ENCODE assay signal across 23 cellular contexts in the genomic region with DNA sequence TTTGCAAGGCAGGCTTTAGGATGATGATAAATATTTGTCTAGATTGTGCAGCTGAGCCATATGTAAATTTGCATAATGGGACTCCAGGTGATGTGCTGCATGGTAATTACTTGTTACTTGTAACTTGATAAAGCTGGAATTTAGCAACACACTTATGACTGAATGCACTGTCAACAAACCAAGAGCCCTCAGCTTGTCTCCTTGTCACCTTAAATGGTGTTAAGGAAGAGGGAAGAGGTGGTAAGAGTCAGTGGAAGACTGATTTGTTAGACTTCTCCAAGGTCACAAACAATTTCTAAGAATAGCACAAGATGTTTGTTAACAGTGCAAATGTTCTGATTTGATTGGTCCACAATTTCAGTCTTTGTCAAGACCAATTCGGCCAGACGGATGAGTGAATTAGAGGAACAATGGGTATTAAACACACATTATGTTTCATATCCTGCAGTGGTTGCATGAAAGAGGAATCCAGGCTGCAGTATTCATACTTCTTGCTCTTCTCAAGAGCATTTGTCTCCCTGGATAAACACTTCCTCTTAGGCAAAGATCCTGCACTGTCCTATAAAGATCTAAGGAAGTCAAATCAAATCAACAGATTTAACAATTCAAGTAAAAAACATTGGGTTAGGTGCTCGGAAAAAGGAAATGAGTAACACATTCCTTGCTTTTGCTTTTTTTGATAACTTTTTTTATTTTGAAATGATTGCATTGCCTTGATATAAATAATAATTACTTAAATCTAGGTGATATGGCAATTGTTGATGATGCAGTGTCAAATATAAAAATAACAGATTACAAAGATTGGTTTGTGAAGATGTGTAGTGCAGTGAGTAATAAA.
DNase-seq lines count a peak whose midpoint lies in the region; ATAC-seq and TF ChIP-seq lines count a peak whose summit lies in the region.
"Had no signal": no experiment of that assay in that cellular context is flagged by ENCODE, and none has a peak within 500 bp of the region (broad histone marks: within the 10 kb centered on the region; RNA-seq: fewer than 3 reads in every experiment).

No MANE protein-coding gene starts in this region.

- no peaks in the 10 kb centered on the region for H3K9me2 ChIP-seq in SK-N-SH

- no peak overlapping the region; the same call in 1 of the 2 replicates for H2AFZ ChIP-seq in SK-N-SH (ENCODE audit: low read depth)
- H2AFZ ChIP-seq: parathyroid adenoma had no signal

- no peak for TF ChIP-seq EP300 in SK-N-SH (IDR thresholded peaks at IDR 0.05; ENCODE audit: borderline replicate concordance in 1 of 2, low read depth in 1 of 2, low read length in 1 of 2)

- CTCF ChIA-PET in SK-N-SH (lab: Yijun Ruan, JAX), result no interaction called here

- H4K20me1 ChIP-seq in SK-N-SH (ENCODE audit: insufficient read depth), result no peaks in the 10 kb centered on the region

- H3K27me3 Mint-ChIP-seq in activated T-cell treated with anti-CD3 and anti-CD28 coated beads, Interleukin-2, amount 50 U/mL, for 24 hours, result peaks cover 5% of the 10 kb centered on the region

- no peak overlapping the region for H3K27ac Mint-ChIP-seq in activated T-cell treated with anti-CD3 and anti-CD28 coated beads, Interleukin-2, amount 50 U/mL, for 24 hours
- H3K27ac Mint-ChIP-seq: CD4-positive, alpha-beta memory T cell; stimulated activated effector memory CD8-positive, alpha-beta T cell treated with anti-CD3 and anti-CD28 coated beads, Interleukin-12 subunit alpha, Interleukin-12 subunit beta, amount 100 ng/mL, for 72 hours; T-helper 1 cell treated with Interleukin-12 subunit alpha and Interleukin-12 subunit beta and Interleukin-4 antibody, amounts not matched to agents 30 μg/mL and 1 μg/mL, for 36 hours; WTC11 had no signal

- H3K9me3 ChIP-seq in SK-N-SH, result no peaks in the 10 kb centered on the region
- H3K9me3 ChIP-seq: transverse colon had no signal

- H3K36me3 ChIP-seq in SK-N-SH (replicated peaks in 1 of 2; ENCODE audit: control insufficient read depth in 1 of 2, insufficient read depth in 2 of 2, low read length in 1 of 2), result no peaks in the 10 kb centered on the region
- H3K36me3 ChIP-seq: heart right ventricle, transverse colon had no signal

- peak; percentile 26; the same call in 2 of the 3 replicates for ATAC-seq in SK-N-SH treated with all-trans-retinoic acid at 6 μM for 48 hours
- no peak for ATAC-seq in GM21723 (IDR thresholded peaks at IDR 0.05; ENCODE audit: unreplicated experiment)
- no peak for ATAC-seq in GM21515 (IDR thresholded peaks at IDR 0.05; ENCODE audit: unreplicated experiment)
- ATAC-seq in GM21381 (IDR thresholded peaks at IDR 0.05; ENCODE audit: unreplicated experiment), result no peak
- ATAC-seq: esophagus mucosa; stimulated activated effector memory CD8-positive, alpha-beta T cell treated with anti-CD3 and anti-CD28 coated beads, Interleukin-12 subunit alpha, Interleukin-12 subunit beta, amount 100 ng/mL, for 72 hours; WTC11 had no signal

- peaks cover 0 to 18% of the 10 kb centered on the region in 2 experiments; a peak in 3 of 4 replicates for H3K4me1 ChIP-seq in SK-N-SH (ENCODE audit: control insufficient read depth in 1 of 2, insufficient read depth in 2 of 2, low read depth in 1 of 2, low read length in 1 of 2)
- H3K4me1 ChIP-seq: parathyroid adenoma, transverse colon had no signal

- no peak overlapping the region for H3K4me3 ChIP-seq in SK-N-SH (ENCODE audit: low read depth in 2 of 2, low read length in 1 of 2)
- H3K4me3 ChIP-seq: coronary artery, heart right ventricle, transverse colon had no signal

- no peaks in the 10 kb centered on the region for H3K36me3 Mint-ChIP-seq in activated T-cell treated with anti-CD3 and anti-CD28 coated beads, Interleukin-2, amount 50 U/mL, for 24 hours (ENCODE audit: low read depth)
- H3K36me3 Mint-ChIP-seq: CD4-positive, alpha-beta memory T cell; stimulated activated effector memory CD8-positive, alpha-beta T cell treated with anti-CD3 and anti-CD28 coated beads, Interleukin-12 subunit alpha, Interleukin-12 subunit beta, amount 100 ng/mL, for 72 hours; WTC11 had no signal

- no peak overlapping the region for H3K27ac ChIP-seq in SK-N-SH (ENCODE audit: low read depth in 2 of 2, low read length in 1 of 2)
- H3K27ac ChIP-seq: coronary artery, parathyroid adenoma, transverse colon had no signal

- H3K4me3 Mint-ChIP-seq in activated T-cell treated with anti-CD3 and anti-CD28 coated beads, Interleukin-2, amount 50 U/mL, for 24 hours, result no peak overlapping the region
- H3K4me3 Mint-ChIP-seq: CD4-positive, alpha-beta memory T cell; stimulated activated effector memory CD8-positive, alpha-beta T cell treated with anti-CD3 and anti-CD28 coated beads, Interleukin-12 subunit alpha, Interleukin-12 subunit beta, amount 100 ng/mL, for 72 hours; T-helper 1 cell treated with Interleukin-12 subunit alpha and Interleukin-12 subunit beta and Interleukin-4 antibody, amounts not matched to agents 30 μg/mL and 1 μg/mL, for 36 hours; WTC11 had no signal

- H3K4me1 Mint-ChIP-seq in activated T-cell treated with anti-CD3 and anti-CD28 coated beads, Interleukin-2, amount 50 U/mL, for 24 hours (ENCODE audit: low read depth), result no peaks in the 10 kb centered on the region
- H3K4me1 Mint-ChIP-seq: CD4-positive, alpha-beta memory T cell; stimulated activated effector memory CD8-positive, alpha-beta T cell treated with anti-CD3 and anti-CD28 coated beads, Interleukin-12 subunit alpha, Interleukin-12 subunit beta, amount 100 ng/mL, for 72 hours had no signal

- 74% methylated on average over 3 of the region's 3 CpGs for WGBS in SK-N-SH (ENCODE audit: low lambda C conversion rate)

- no peaks in the 10 kb centered on the region for H3K9me3 Mint-ChIP-seq in activated T-cell treated with anti-CD3 and anti-CD28 coated beads, Interleukin-2, amount 50 U/mL, for 24 hours
- H3K9me3 Mint-ChIP-seq: CD4-positive, alpha-beta memory T cell; stimulated activated effector memory CD8-positive, alpha-beta T cell treated with anti-CD3 and anti-CD28 coated beads, Interleukin-12 subunit alpha, Interleukin-12 subunit beta, amount 100 ng/mL, for 72 hours; T-helper 1 cell treated with Interleukin-12 subunit alpha and Interleukin-12 subunit beta and Interleukin-4 antibody, amounts not matched to agents 30 μg/mL and 1 μg/mL, for 36 hours had no signal

- no peak overlapping the region for H3K4me2 ChIP-seq in SK-N-SH

- no peaks in the 10 kb centered on the region for H3K27me3 ChIP-seq in SK-N-SH (ENCODE audit: insufficient read depth)
- H3K27me3 ChIP-seq: heart right ventricle, transverse colon had no signal

- POLR2A ChIA-PET in SK-N-SH (lab: Yijun Ruan, JAX), result no interaction called here

- no peaks in the 10 kb centered on the region for H3K79me2 ChIP-seq in SK-N-SH (ENCODE audit: insufficient read depth)
- H3K79me2 ChIP-seq: parathyroid adenoma had no signal

- TF ChIP-seq RAD21 in SK-N-SH (IDR thresholded peaks at IDR 0.05; ENCODE audit: low read length), result no peak

- no peaks in the 10 kb centered on the region for H3F3A ChIP-seq in SK-N-SH (replicated peaks; ENCODE audit: insufficient read depth)

- no peak for TF ChIP-seq CTCF in SK-N-SH (IDR thresholded peaks at IDR 0.05)

- H3K9ac ChIP-seq in SK-N-SH, result no peak overlapping the region
- H3K9ac ChIP-seq: parathyroid adenoma had no signal

- no peak for DNase-seq in SK-N-SH
- peak; percentile 29 for DNase-seq in NCI-H2196 treated with DMSO at 0.1 percent for 48 hours (lab: John Stamatoyannopoulos, UW; ENCODE audit: unreplicated experiment)
- DNase-seq in dermis microvascular lymphatic vessel endothelial cell (ENCODE audit: low read depth in 2 of 2), result peak; percentile 5 to 90
- no peak for DNase-seq in activated T-cell treated with anti-CD3 and anti-CD28 coated beads, Interleukin-2, amount 50 U/mL, for 24 hours
- DNase-seq: activated gamma-delta T cell; aorta; CD4-positive, alpha-beta memory T cell; H7; heart right ventricle; MM.1S; Right ventricle myocardium superior; small intestine; transverse colon had no signal

TF ChIP-seq in SK-N-SH treated with all-trans-retinoic acid at 6 μM for 48 hours, 23 proteins besides CTCF, POLR2A, EP300 and RAD21 (continues in another document):
- no peak for TF ChIP-seq ESRRG (CRISPR knock-in tag; IDR thresholded peaks at IDR 0.05)
- TF ChIP-seq, protein P1, sequence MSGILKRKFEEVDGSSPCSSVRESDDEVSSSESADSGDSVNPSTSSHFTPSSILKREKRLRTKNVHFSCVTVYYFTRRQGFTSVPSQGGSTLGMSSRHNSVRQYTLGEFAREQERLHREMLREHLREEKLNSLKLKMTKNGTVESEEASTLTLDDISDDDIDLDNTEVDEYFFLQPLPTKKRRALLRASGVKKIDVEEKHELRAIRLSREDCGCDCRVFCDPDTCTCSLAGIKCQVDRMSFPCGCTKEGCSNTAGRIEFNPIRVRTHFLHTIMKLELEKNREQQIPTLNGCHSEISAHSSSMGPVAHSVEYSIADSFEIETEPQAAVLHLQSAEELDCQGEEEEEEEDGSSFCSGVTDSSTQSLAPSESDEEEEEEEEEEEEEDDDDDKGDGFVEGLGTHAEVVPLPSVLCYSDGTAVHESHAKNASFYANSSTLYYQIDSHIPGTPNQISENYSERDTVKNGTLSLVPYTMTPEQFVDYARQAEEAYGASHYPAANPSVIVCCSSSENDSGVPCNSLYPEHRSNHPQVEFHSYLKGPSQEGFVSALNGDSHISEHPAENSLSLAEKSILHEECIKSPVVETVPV (CRISPR knock-in tag; IDR thresholded peaks at IDR 0.05), result no peak
- no peak for TF ChIP-seq ZFP3 (CRISPR knock-in tag; IDR thresholded peaks at IDR 0.05)

TF ChIP-seq in SK-N-SH, 30 proteins besides CTCF, POLR2A, EP300 and RAD21 (continues in another document):
- TF ChIP-seq MEF2A (IDR thresholded peaks at IDR 0.05; ENCODE audit: borderline replicate concordance, low read depth) (no peak), FOSL2 (IDR thresholded peaks at IDR 0.05; ENCODE audit: borderline replicate concordance, low read depth) (no peak), TCF12 (IDR thresholded peaks at IDR 0.05) (no peak), NFIC (IDR thresholded peaks at IDR 0.05; ENCODE audit: borderline replicate concordance) (no peak), SIN3A (IDR thresholded peaks at IDR 0.05; ENCODE audit: borderline replicate concordance, low read depth, low read length) (no peak), GABPA (IDR thresholded peaks at IDR 0.05; ENCODE audit: low read depth) (no peak), POLR2AphosphoS5 (IDR thresholded peaks at IDR 0.05; ENCODE audit: low read depth, low read length) (no peak)
- TF ChIP-seq, protein P2, sequence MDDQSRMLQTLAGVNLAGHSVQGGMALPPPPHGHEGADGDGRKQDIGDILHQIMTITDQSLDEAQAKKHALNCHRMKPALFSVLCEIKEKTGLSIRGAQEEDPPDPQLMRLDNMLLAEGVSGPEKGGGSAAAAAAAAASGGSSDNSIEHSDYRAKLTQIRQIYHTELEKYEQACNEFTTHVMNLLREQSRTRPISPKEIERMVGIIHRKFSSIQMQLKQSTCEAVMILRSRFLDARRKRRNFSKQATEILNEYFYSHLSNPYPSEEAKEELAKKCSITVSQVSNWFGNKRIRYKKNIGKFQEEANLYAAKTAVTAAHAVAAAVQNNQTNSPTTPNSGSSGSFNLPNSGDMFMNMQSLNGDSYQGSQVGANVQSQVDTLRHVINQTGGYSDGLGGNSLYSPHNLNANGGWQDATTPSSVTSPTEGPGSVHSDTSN (IDR thresholded peaks at IDR 0.05), result no peak

Comparison
In these comparisons a context has a peak if more than half of its experiments do, and no peak if none do; other contexts are left out.
1. DNase-seq: peak in NCI-H2196 treated with DMSO at 0.1 percent for 48 hours (single experiment) and dermis microvascular lymphatic vessel endothelial cell (2 of 2); none in SK-N-SH (single experiment) and activated T-cell treated with anti-CD3 and anti-CD28 coated beads, Interleukin-2, amount 50 U/mL, for 24 hours (single experiment).